ENCODE assay signal across 8 cellular contexts in the genomic region with DNA sequence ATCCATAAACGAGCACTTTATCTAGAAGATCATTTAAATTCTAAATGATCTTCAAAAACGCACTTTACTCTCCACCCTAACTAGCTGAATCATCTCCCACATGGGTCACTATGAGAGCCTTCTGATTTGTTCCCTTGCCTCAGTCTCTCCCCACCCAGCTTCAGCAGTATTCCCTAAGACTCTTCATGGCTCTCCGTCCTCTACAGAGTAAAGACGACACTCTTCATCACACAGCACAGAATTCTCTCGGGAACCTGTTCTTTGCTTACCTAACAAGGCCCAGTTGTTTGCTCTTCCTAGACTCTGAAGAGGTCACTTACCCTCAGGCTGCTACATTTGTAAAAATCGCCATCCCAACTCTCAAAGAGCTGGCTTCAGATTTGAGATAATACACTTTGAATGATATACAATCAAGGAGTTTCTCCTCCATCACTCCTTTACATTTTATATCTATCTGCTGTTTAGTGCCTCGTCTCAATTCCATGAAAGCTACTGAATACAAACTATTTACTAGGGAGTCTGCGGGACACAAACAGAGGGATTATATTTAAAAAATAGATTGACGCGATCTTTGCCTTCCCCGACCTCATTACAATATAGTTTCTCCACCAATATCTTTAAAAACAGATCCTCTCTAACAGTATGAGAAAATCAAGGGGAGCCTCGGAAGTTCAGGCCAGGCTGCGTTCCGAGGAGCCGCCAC. TPM values are rescaled to one million over a fixed set of nuclear protein-coding genes. Genes with fewer than 3 reads are reported as not detected.
DNase-seq lines count a peak whose midpoint lies in the region; ATAC-seq and TF ChIP-seq lines count a peak whose summit lies in the region.

No MANE protein-coding gene starts in this region.

- DNase-seq in AG08395 (ENCODE audit: low spot score) = peak; percentile 14
- peak; percentile 48 for DNase-seq in HT-29 (ENCODE audit: low spot score)
- DNase-seq in ascending aorta (ENCODE audit: low spot score in 2 of 2) = no peak
- DNase-seq in lower lobe of right lung = no peak
- DNase-seq in mesenteric fat pad (ENCODE audit: low spot score) = no peak
- DNase-seq in NCI-H187 (lab: John Stamatoyannopoulos, UW) = no peak

- H3K9me3 ChIP-seq in ascending aorta (no peaks in the 10 kb centered on the region), lower lobe of right lung (no peaks in the 10 kb centered on the region)

- H3K36me3 ChIP-seq in ascending aorta (no peaks in the 10 kb centered on the region), lower lobe of right lung (no peaks in the 10 kb centered on the region)

- H3K27me3 ChIP-seq in ascending aorta = no peaks in the 10 kb centered on the region
- H3K27me3 ChIP-seq in lower lobe of right lung (ENCODE audit: low read depth) = no peaks in the 10 kb centered on the region

- intact Hi-C loops in ascending aorta (cut with DNase I) = loop anchor here (1.0 to 10.0 kb wide), 5 partner anchors 18 to 828 kb away; partner anchors contain the start of genes CCT6B, PEX12, TAF15 and ZNF830
- intact Hi-C loops in lower lobe of right lung (cut with DNase I) = no loop called here

- peak overlapping the region; percentile 99 to 100 for H3K27ac ChIP-seq in ascending aorta
- H3K27ac ChIP-seq in lower lobe of right lung = peak overlapping the region; percentile 99

- no peak for TF ChIP-seq CTCF in ascending aorta (IDR thresholded peaks at IDR 0.05)
- TF ChIP-seq CTCF in lower lobe of right lung (IDR thresholded peaks at IDR 0.05) = no peak

- ATAC-seq in lower lobe of right lung (no peak), HG03354 (IDR thresholded peaks at IDR 0.05; ENCODE audit: poor library complexity, severe bottlenecking, unreplicated experiment) (no peak), GM21367 (IDR thresholded peaks at IDR 0.05; ENCODE audit: unreplicated experiment) (no peak)

- H3K4me3 ChIP-seq in ascending aorta (peak overlapping the region; percentile 96 to 97), lower lobe of right lung (peak overlapping the region; percentile 77)

- H3K4me1 ChIP-seq in ascending aorta = peaks cover 0 to 22% of the 10 kb centered on the region in 2 donors
- peaks cover 23% of the 10 kb centered on the region for H3K4me1 ChIP-seq in lower lobe of right lung

RNA-seq across cellular contexts. Expression of gene LIG3, which starts 0.5 kb away (rescaled TPM):
- total RNA-seq in HT-29 (2014; rRNA removed; shearing (Covaris generic)) = 107 and 110 TPM in 2 replicates
- total RNA-seq in ascending aorta = 24.5 TPM
- 26.6 TPM for total RNA-seq in lower lobe of right lung
- 24.0 TPM for total RNA-seq in mesenteric fat pad

RNA-seq across cellular contexts. Expression of gene ZNF830, which starts 18.5 kb away (rescaled TPM):
- 12.7 and 17.1 TPM in 2 replicates for total RNA-seq in HT-29 (2014; rRNA removed; shearing (Covaris generic))
- 1.9 TPM for total RNA-seq in ascending aorta
- total RNA-seq in lower lobe of right lung = 17.8 TPM
- 8.7 TPM for total RNA-seq in mesenteric fat pad

RNA-seq across cellular contexts. Expression of gene CCT6B, which starts 18.5 kb away (rescaled TPM):
- total RNA-seq in HT-29 (2014; rRNA removed; shearing (Covaris generic)) = 0.61 and 0.76 TPM in 2 replicates
- total RNA-seq in ascending aorta = not detected
- total RNA-seq in lower lobe of right lung = 1.5 TPM
- total RNA-seq in mesenteric fat pad = 2.0 TPM

Comparison
In these comparisons a context has a peak if more than half of its experiments do, and no peak if none do; other contexts are left out.
1. DNase-seq: peak in AG08395 (single experiment) and HT-29 (single experiment); none in ascending aorta (0 of 2), lower lobe of right lung (single experiment), mesenteric fat pad (single experiment) and NCI-H187 (0 of 2).